ENCODE assay signal across 8 cellular contexts in the genomic region with DNA sequence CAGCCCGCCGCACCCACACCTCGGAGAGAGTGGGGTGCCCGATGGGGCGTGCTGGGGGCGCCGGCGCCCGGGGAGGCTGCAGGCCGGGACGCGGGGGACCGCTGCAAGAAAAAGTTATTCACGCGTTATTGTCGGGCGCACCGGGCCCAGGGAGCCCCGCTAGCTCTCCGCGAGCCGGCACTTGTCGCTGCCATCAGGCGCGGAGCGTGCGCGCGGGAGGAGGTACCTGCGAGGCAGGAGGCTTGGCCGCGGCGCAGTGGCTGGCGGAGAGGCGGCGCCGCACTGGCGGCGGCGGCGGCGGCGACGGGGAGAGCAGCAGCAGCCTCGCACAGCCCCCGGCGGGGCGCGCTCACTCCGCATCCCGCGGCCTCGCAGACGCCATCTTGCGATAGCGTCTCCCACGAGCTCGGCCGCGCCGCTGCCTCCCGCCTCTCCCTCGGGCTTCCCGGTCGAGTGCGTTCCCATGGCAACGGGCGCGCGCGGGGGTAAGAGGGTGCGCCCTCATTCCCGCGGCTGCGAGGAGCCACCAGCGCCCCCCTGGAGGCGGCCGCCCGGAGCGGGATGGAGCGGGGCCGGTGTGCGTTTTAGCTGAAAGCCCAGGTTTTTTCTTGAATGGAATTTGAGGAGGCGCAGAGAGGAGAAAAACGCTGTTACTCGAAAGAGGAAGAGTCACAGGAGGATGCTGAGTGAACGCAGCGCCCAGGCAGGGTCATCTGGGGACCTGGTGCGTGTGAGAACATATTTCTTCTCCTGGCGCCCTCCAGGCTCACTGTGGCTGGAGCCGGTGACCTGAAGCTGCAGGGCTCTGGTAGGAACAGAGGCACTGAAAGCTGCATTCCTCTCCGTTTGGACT. TPM values are rescaled to one million over a fixed set of nuclear protein-coding genes. Genes with fewer than 3 reads are reported as not detected.
A peak's percentile ranks its signal among the peaks of the same experiment; 100 is the strongest.
DNase-seq lines count a peak whose midpoint lies in the region; ATAC-seq and TF ChIP-seq lines count a peak whose summit lies in the region.

A gene with protein sequence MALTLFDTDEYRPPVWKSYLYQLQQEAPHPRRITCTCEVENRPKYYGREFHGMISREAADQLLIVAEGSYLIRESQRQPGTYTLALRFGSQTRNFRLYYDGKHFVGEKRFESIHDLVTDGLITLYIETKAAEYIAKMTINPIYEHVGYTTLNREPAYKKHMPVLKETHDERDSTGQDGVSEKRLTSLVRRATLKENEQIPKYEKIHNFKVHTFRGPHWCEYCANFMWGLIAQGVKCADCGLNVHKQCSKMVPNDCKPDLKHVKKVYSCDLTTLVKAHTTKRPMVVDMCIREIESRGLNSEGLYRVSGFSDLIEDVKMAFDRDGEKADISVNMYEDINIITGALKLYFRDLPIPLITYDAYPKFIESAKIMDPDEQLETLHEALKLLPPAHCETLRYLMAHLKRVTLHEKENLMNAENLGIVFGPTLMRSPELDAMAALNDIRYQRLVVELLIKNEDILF (minus strand): TSS at position 402 of the 853 bp plus-strand sequence. CDS start 469 bp downstream, outside the sequence.

- peak within 1 kb of the TSS; percentile 87 for H3K9ac ChIP-seq in NT2/D1 (ENCODE audit: insufficient read length, low read depth)

- H3K36me3 ChIP-seq in NT2/D1 (ENCODE audit: insufficient read depth, insufficient read length, low read length): peaks cover 3% of the 10 kb centered on the region

- H3K4me1 Mint-ChIP-seq in activated T-cell treated with anti-CD3 and anti-CD28 coated beads, Interleukin-2, amount 50 U/mL, for 72 hours (ENCODE audit: low read depth): no peaks in the 10 kb centered on the region
- H3K4me1 Mint-ChIP-seq in naive thymus-derived CD8-positive, alpha-beta T cell: peaks cover 0 to 10% (median 8%) of the 10 kb centered on the region in 4 donors
- H3K4me1 Mint-ChIP-seq in stimulated activated naive B cell treated with anti-CD40 and anti-IgM and Interleukin-4, amounts not matched to agents 10 μg/mL and 1 μg/mL and 100 μg/mL, for 72 hours: peaks cover 0 to 8% of the 10 kb centered on the region in 2 donors

- peak within 1 kb of the TSS; percentile 66 for H3K4me3 ChIP-seq in AG10803 (ENCODE audit: low read length)
- H3K4me3 ChIP-seq in NT2/D1 (ENCODE audit: insufficient read length, low read depth): peak within 1 kb of the TSS; percentile 73
- peak within 1 kb of the TSS; percentile 53 for H3K4me3 ChIP-seq in fibroblast of mammary gland (ENCODE audit: control insufficient read depth, low read depth, low read length)

- H3K27me3 ChIP-seq in NT2/D1 (ENCODE audit: insufficient read depth, insufficient read length): no peaks in the 10 kb centered on the region

- POLR2A ChIA-PET in naive thymus-derived CD8-positive, alpha-beta T cell (lab: Charles Lee): interaction anchor here (1.6 kb wide), 1 partner anchor 233 kb away, joined by 3 read pairs; no protein-coding TSS in a partner anchor

- H3K36me3 Mint-ChIP-seq in activated T-cell treated with anti-CD3 and anti-CD28 coated beads, Interleukin-2, amount 50 U/mL, for 72 hours (ENCODE audit: insufficient read depth in 2 of 2): peaks cover 0 to 1% of the 10 kb centered on the region in 2 donors
- no peaks in the 10 kb centered on the region for H3K36me3 Mint-ChIP-seq in naive thymus-derived CD8-positive, alpha-beta T cell
- no peaks in the 10 kb centered on the region for H3K36me3 Mint-ChIP-seq in stimulated activated naive B cell treated with anti-CD40 and anti-IgM and Interleukin-4, amounts not matched to agents 10 μg/mL and 1 μg/mL and 100 μg/mL, for 72 hours

- no peaks in the 10 kb centered on the region for H3K9me3 ChIP-seq in NT2/D1 (ENCODE audit: insufficient read depth, low read length)

- peak within 1 kb of the TSS; percentile 85 for H3K4me3 Mint-ChIP-seq in activated T-cell treated with anti-CD3 and anti-CD28 coated beads, Interleukin-2, amount 50 U/mL, for 72 hours
- H3K4me3 Mint-ChIP-seq in naive thymus-derived CD8-positive, alpha-beta T cell: peak within 1 kb of the TSS; percentile 71 to 89 (median 86)
- peak within 1 kb of the TSS; percentile 76 to 77 for H3K4me3 Mint-ChIP-seq in stimulated activated naive B cell treated with anti-CD40 and anti-IgM and Interleukin-4, amounts not matched to agents 10 μg/mL and 1 μg/mL and 100 μg/mL, for 72 hours

- ATAC-seq in GM19043 (IDR thresholded peaks at IDR 0.05; ENCODE audit: low read depth, unreplicated experiment): peak; percentile 74
- peak; percentile 77 for ATAC-seq in HG03442 (IDR thresholded peaks at IDR 0.05; ENCODE audit: unreplicated experiment)
- peak; percentile 94 to 96 for ATAC-seq in activated T-cell treated with anti-CD3 and anti-CD28 coated beads, Interleukin-2, amount 50 U/mL, for 72 hours (replicated peaks in 1 of 2)
- peak; percentile 95 to 96 for ATAC-seq in naive thymus-derived CD8-positive, alpha-beta T cell
- ATAC-seq in stimulated activated naive B cell treated with anti-CD40 and anti-IgM and Interleukin-4, amounts not matched to agents 10 μg/mL and 1 μg/mL and 100 μg/mL, for 72 hours (replicated peaks): peak; percentile 84 to 86

- TF ChIP-seq CTCF in AG10803 (conservative IDR thresholded peaks at IDR 0.05; ENCODE audit: low read length): no peak; the same call in 1 of the 2 replicates
- TF ChIP-seq CTCF in fibroblast of mammary gland (conservative IDR thresholded peaks at IDR 0.05; ENCODE audit: control insufficient read depth, insufficient read depth, low read depth, low read length): no peak

- H3K27ac Mint-ChIP-seq in activated T-cell treated with anti-CD3 and anti-CD28 coated beads, Interleukin-2, amount 50 U/mL, for 72 hours: no peak within 1 kb of the TSS
- H3K27ac Mint-ChIP-seq in naive thymus-derived CD8-positive, alpha-beta T cell: peak within 1 kb of the TSS in 5 of 10 donors; percentile 14 to 53 (median 43)
- H3K27ac Mint-ChIP-seq in stimulated activated naive B cell treated with anti-CD40 and anti-IgM and Interleukin-4, amounts not matched to agents 10 μg/mL and 1 μg/mL and 100 μg/mL, for 72 hours: no peak within 1 kb of the TSS

- no peaks in the 10 kb centered on the region for H3K4me1 ChIP-seq in NT2/D1 (ENCODE audit: insufficient read depth, insufficient read length)

- no peaks in the 10 kb centered on the region for H3K9me3 Mint-ChIP-seq in activated T-cell treated with anti-CD3 and anti-CD28 coated beads, Interleukin-2, amount 50 U/mL, for 72 hours
- H3K9me3 Mint-ChIP-seq in naive thymus-derived CD8-positive, alpha-beta T cell: no peaks in the 10 kb centered on the region
- no peaks in the 10 kb centered on the region for H3K9me3 Mint-ChIP-seq in stimulated activated naive B cell treated with anti-CD40 and anti-IgM and Interleukin-4, amounts not matched to agents 10 μg/mL and 1 μg/mL and 100 μg/mL, for 72 hours

- H3K27me3 Mint-ChIP-seq in activated T-cell treated with anti-CD3 and anti-CD28 coated beads, Interleukin-2, amount 50 U/mL, for 72 hours (ENCODE audit: low read depth): peaks cover 47% of the 10 kb centered on the region
- H3K27me3 Mint-ChIP-seq in naive thymus-derived CD8-positive, alpha-beta T cell: peaks cover 32 to 62% (median 56%) of the 10 kb centered on the region in 5 donors
- peaks cover 36 to 61% of the 10 kb centered on the region in 2 donors for H3K27me3 Mint-ChIP-seq in stimulated activated naive B cell treated with anti-CD40 and anti-IgM and Interleukin-4, amounts not matched to agents 10 μg/mL and 1 μg/mL and 100 μg/mL, for 72 hours

- DNase-seq in AG10803 (ENCODE audit: low read depth) (peak; percentile 78), NT2/D1 (ENCODE audit: low read depth, low spot score) (peak; percentile 71), fibroblast of mammary gland (ENCODE audit: low read depth) (peak; percentile 54)
- DNase-seq in activated T-cell treated with anti-CD3 and anti-CD28 coated beads, Interleukin-2, amount 50 U/mL, for 72 hours: peak; percentile 72 to 77
- DNase-seq in naive thymus-derived CD8-positive, alpha-beta T cell: peak; percentile 43 to 78 (median 61)
- DNase-seq in stimulated activated naive B cell treated with anti-CD40 and anti-IgM and Interleukin-4, amounts not matched to agents 10 μg/mL and 1 μg/mL and 100 μg/mL, for 72 hours: peak; percentile 9

RNA-seq across cellular contexts. Expression of the gene that starts here (rescaled TPM):
- 1 to 10 TPM; 5.1 to 5.3 TPM for total RNA-seq in activated T-cell treated with anti-CD3 and anti-CD28 coated beads, Interleukin-2, amount 50 U/mL, for 72 hours
- 1 to 10 TPM; 1.8 to 1.9 TPM for total RNA-seq in naive thymus-derived CD8-positive, alpha-beta T cell
- 1 to 10 TPM in 1 of 3 donors, under 1 TPM in 2; 0.58 to 2.2 (median 0.74) TPM for polyA plus RNA-seq in naive thymus-derived CD8-positive, alpha-beta T cell

Comparison
In these comparisons a context has a peak if more than half of its experiments do, and no peak if none do; other contexts are left out.
1. Peak in every context shown above with its lines: DNase-seq, ATAC-seq and H3K4me3 ChIP-seq.
2. DNase-seq: peak in every context shown above with its lines; median percentile 78 in AG10803; 74 in activated T-cell treated with anti-CD3 and anti-CD28 coated beads, Interleukin-2, amount 50 U/mL, for 72 hours; 71 in NT2/D1; 61 in naive thymus-derived CD8-positive, alpha-beta T cell; 54 in fibroblast of mammary gland; 9 in stimulated activated naive B cell treated with anti-CD40 and anti-IgM and Interleukin-4, amounts not matched to agents 10 μg/mL and 1 μg/mL and 100 μg/mL, for 72 hours.